In genomic region chrX:153410328-153410727, GRCh38 we compare ENCODE assay signal across 24 cellular contexts. TPM values are rescaled to one million over a fixed set of nuclear protein-coding genes. Genes with fewer than 3 reads are reported as not detected.
"Had no signal": no experiment of that assay in that cellular context is flagged by ENCODE, and none has a peak within 500 bp of the region (broad histone marks: within the 10 kb centered on the region; RNA-seq: fewer than 3 reads in every experiment).

No MANE protein-coding gene starts in this region.

- FAIRE-seq: HTR-8/SVneo, RCC 7860 had no signal

- H3K9me3 ChIP-seq: SJSA1 had no signal

- H3K27ac ChIP-seq: HL-60, KMS-11, SJSA1, SK-N-MC had no signal

- H3K4me3 ChIP-seq: SJSA1 had no signal

- H3K4me1 ChIP-seq: SJSA1 had no signal

- H3K36me3 ChIP-seq: SJSA1 had no signal

- DNase-seq: Kasumi-1, MM.1S, NCI-H1092 treated with DMSO at 0.1 percent for 48 hours, NCI-H1436, NCI-H187, NCI-H2029, NCI-H2081 treated with DMSO at 0.1 percent for 48 hours, NCI-H2171, NCI-H226, NCI-H446, NCI-H510A, NCI-H524 treated with DMSO at 0.1 percent for 48 hours, NCI-H69, NCI-H774, Right ventricle myocardium superior, RPMI8226, SIG-M5 had no signal

RNA-seq across cellular contexts. Expression of gene ZFP92, which starts 0.9 kb away (rescaled TPM):
- total RNA-seq: M059J, SJSA1 had no signal

RNA-seq across cellular contexts. Expression of gene PNMA6E, which starts 9.2 kb away (rescaled TPM):
- total RNA-seq: M059J, Right ventricle myocardium superior, SJSA1 had no signal
